Comparison of ENCODE assay signal across 10 cellular contexts in genomic region chr2:176494949-176495353, GRCh38.
DNase-seq lines count a peak whose midpoint lies in the region; TF ChIP-seq lines count a peak whose summit lies in the region.
"Had no signal": no experiment of that assay in that cellular context is flagged by ENCODE, and none has a peak within 500 bp of the region (broad histone marks: within the 10 kb centered on the region; RNA-seq: fewer than 3 reads in every experiment).

No MANE protein-coding gene starts in this region.

- 7% methylated on average over 2 of the region's 2 CpGs for WGBS in suprapubic skin

- no peak for TF ChIP-seq POLR2A in suprapubic skin (IDR thresholded peaks at IDR 0.05)

- DNase-seq in KG1 (lab: John Stamatoyannopoulos, UW): peak; percentile 32
- peak; percentile 27 for DNase-seq in SKM-1 treated with dmso at 0.1 percent for 144 hours (lab: John Stamatoyannopoulos, UW; ENCODE audit: unreplicated experiment)
- DNase-seq in left ventricle myocardium inferior: peak; percentile 49
- DNase-seq in suprapubic skin (ENCODE audit: low spot score in 2 of 2): peak; percentile 83 to 84
- no peak for DNase-seq in HuH-7 (ENCODE audit: low spot score)
- no peak for DNase-seq in activated T-cell treated with anti-CD3 and anti-CD28 coated beads, Interleukin-2, amount 50 U/mL, for 1 hour
- DNase-seq in AG20443 (ENCODE audit: low spot score): no peak
- DNase-seq: activated CD4-positive, CD25-positive, alpha-beta regulatory T cell treated with anti-CD3 and anti-CD28 coated beads, Interleukin-2, amount 50 U/mL, for 72 hours; activated naive CD4-positive, alpha-beta T cell had no signal

- TF ChIP-seq EP300 in suprapubic skin (IDR thresholded peaks at IDR 0.05): no peak

- H3K4me1 ChIP-seq in left ventricle myocardium inferior: peaks cover 38% of the 10 kb centered on the region
- H3K4me1 ChIP-seq in suprapubic skin: peaks cover 71% of the 10 kb centered on the region
- H3K4me1 ChIP-seq: HAP-1 had no signal

- H3K27ac ChIP-seq in left ventricle myocardium inferior (replicated peaks) (peak overlapping the region; percentile 61), suprapubic skin (peak overlapping the region; percentile 53)

- intact Hi-C loops in left ventricle myocardium inferior (cut with micrococcal nuclease): no loop called here

- H3K9me3 ChIP-seq in left ventricle myocardium inferior (replicated peaks) (no peaks in the 10 kb centered on the region), suprapubic skin (no peaks in the 10 kb centered on the region)
- H3K9me3 ChIP-seq: HAP-1 had no signal

- H3K27me3 ChIP-seq in left ventricle myocardium inferior (ENCODE audit: low read depth) (peaks cover 9% of the 10 kb centered on the region), suprapubic skin (peaks cover 6% of the 10 kb centered on the region)

- H3K4me3 ChIP-seq in left ventricle myocardium inferior: no peak overlapping the region
- no peak overlapping the region for H3K4me3 ChIP-seq in suprapubic skin
- H3K4me3 ChIP-seq: HAP-1 had no signal

- H3K36me3 ChIP-seq in left ventricle myocardium inferior (no peaks in the 10 kb centered on the region), suprapubic skin (no peaks in the 10 kb centered on the region)
- H3K36me3 ChIP-seq: HAP-1 had no signal

- TF ChIP-seq CTCF in left ventricle myocardium inferior (IDR thresholded peaks at IDR 0.05; ENCODE audit: borderline replicate concordance): no peak
- no peak for TF ChIP-seq CTCF in suprapubic skin (IDR thresholded peaks at IDR 0.05)

Comparison
In these comparisons a context has a peak if more than half of its experiments do, and no peak if none do; other contexts are left out.
1. DNase-seq: peak in KG1 (single experiment), SKM-1 treated with dmso at 0.1 percent for 144 hours (single experiment), left ventricle myocardium inferior (single experiment) and suprapubic skin (2 of 2); none in HuH-7 (single experiment), activated T-cell treated with anti-CD3 and anti-CD28 coated beads, Interleukin-2, amount 50 U/mL, for 1 hour (single experiment) and AG20443 (single experiment).